ENCODE assay signal across 32 cellular contexts in the genomic region with DNA sequence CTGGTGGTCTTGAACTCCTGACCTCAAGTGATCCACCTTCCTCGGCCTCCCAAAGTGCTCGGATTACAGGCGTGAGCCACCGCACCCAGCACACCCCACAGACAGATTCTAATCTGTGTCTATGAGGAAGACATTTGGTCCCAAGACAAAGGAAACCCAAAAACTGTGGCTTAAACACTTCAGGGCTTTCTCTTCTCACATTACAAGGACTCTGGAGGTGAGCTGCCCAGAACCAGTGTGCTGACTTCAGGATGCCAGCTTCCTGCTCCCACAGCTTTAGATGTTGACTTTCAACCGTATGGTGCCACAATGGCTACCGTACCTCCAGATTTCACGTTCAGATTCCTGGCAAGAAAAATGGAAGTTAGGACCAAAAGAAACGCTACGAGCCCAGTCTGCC. TPM values are rescaled to one million over a fixed set of nuclear protein-coding genes. Genes with fewer than 3 reads are reported as not detected.
"Had no signal": no experiment of that assay in that cellular context is flagged by ENCODE, and none has a peak within 500 bp of the region (broad histone marks: within the 10 kb centered on the region; RNA-seq: fewer than 3 reads in every experiment).

No MANE protein-coding gene starts in this region.

- ATAC-seq: activated CD4-positive, alpha-beta T cell treated with anti-CD3 and anti-CD28 coated beads for 36 hours; activated CD8-positive, alpha-beta memory T cell treated with anti-CD3 and anti-CD28 coated beads, Interleukin-2, amount 10 ng/mL, durations not matched to agents 7 days and 5 days; activated CD8-positive, alpha-beta T cell treated with anti-CD3 and anti-CD28 coated beads, Interleukin-2, amount 10 ng/mL, durations not matched to agents 7 days and 5 days; activated naive CD4-positive, alpha-beta T cell treated with anti-CD3 and anti-CD28 coated beads, Interleukin-2, amount 50 U/mL, for 72 hours; esophagus mucosa; heart left ventricle; T-helper 17 cell had no signal

- H3K9me3 Mint-ChIP-seq: activated CD4-positive, alpha-beta memory T cell treated with anti-CD3 and anti-CD28 coated beads for 36 hours; activated CD4-positive, alpha-beta T cell treated with anti-CD3 and anti-CD28 coated beads, Interleukin-2, amount 10 ng/mL, durations not matched to agents 24 days and 14 days; activated naive CD4-positive, alpha-beta T cell treated with anti-CD3 and anti-CD28 coated beads, Interleukin-2, amount 10 ng/mL, durations not matched to agents 7 days and 5 days; activated naive CD4-positive, alpha-beta T cell treated with anti-CD3 and anti-CD28 coated beads, Interleukin-2, amount 50 U/mL, for 72 hours; activated naive CD8-positive, alpha-beta T cell treated with anti-CD3 and anti-CD28 coated beads, Interleukin-2, amount 10 ng/mL, durations not matched to agents 7 days and 5 days; activated T-helper 1 cell treated with anti-CD3 and anti-CD28 coated beads, Interleukin-12 subunit alpha, Interleukin-12 subunit beta, Interleukin-2, Interleukin-4 antibody, amounts not matched to agents 30 ng/mL and 10 ng/mL and 1 ng/mL, durations not matched to agents 14 hours and 24 hours and 36 hours; activated T-helper 2 cell treated with anti-CD3 and anti-CD28 coated beads, Interferon-gamma antibody, Interleukin-2, Interleukin-4, amounts not matched to agents 10 μg/mL and 5 μg/mL and 100 μg/mL, durations not matched to agents 14 hours and 24 hours and 36 hours; central memory CD8-positive, alpha-beta T cell; dendritic cell treated with granulocyte-macrophage colony-stimulating factor and Interleukin-4, amounts not matched to agents 40 ng/mL and 50 ng/mL, for 4 days; T-helper 2 cell treated with Interferon-gamma antibody and Interleukin-4, amounts not matched to agents 5 μg/mL and 100 μg/mL, for 36 hours had no signal

- H3K27me3 ChIP-seq: ascending aorta, heart left ventricle had no signal

- H3K4me3 Mint-ChIP-seq: activated CD4-positive, alpha-beta memory T cell treated with anti-CD3 and anti-CD28 coated beads for 36 hours; activated CD4-positive, alpha-beta T cell treated with anti-CD3 and anti-CD28 coated beads for 36 hours; activated CD4-positive, alpha-beta T cell treated with anti-CD3 and anti-CD28 coated beads, Interleukin-2, amount 10 ng/mL, durations not matched to agents 24 days and 14 days; activated CD8-positive, alpha-beta memory T cell treated with anti-CD3 and anti-CD28 coated beads, Interleukin-2, amount 10 ng/mL, durations not matched to agents 7 days and 5 days; activated CD8-positive, alpha-beta T cell treated with anti-CD3 and anti-CD28 coated beads, Interleukin-2, amount 10 ng/mL, durations not matched to agents 7 days and 5 days; activated naive CD4-positive, alpha-beta T cell treated with anti-CD3 and anti-CD28 coated beads, Interleukin-2, amount 10 ng/mL, durations not matched to agents 7 days and 5 days; activated naive CD8-positive, alpha-beta T cell treated with anti-CD3 and anti-CD28 coated beads, Interleukin-2, amount 10 ng/mL, durations not matched to agents 7 days and 5 days; activated T-helper 1 cell treated with anti-CD3 and anti-CD28 coated beads, Interleukin-12 subunit alpha, Interleukin-12 subunit beta, Interleukin-2, Interleukin-4 antibody, amounts not matched to agents 30 ng/mL and 10 ng/mL and 1 ng/mL, durations not matched to agents 14 hours and 24 hours and 36 hours; central memory CD8-positive, alpha-beta T cell; dendritic cell treated with granulocyte-macrophage colony-stimulating factor and Interleukin-4, amounts not matched to agents 40 ng/mL and 50 ng/mL, for 4 days; endodermal cell; T-helper 17 cell; T-helper 2 cell treated with Interferon-gamma antibody and Interleukin-4, amounts not matched to agents 5 μg/mL and 100 μg/mL, for 36 hours had no signal

- H3K9me3 ChIP-seq: ascending aorta, heart left ventricle had no signal

- H3K4me1 Mint-ChIP-seq: activated CD4-positive, alpha-beta T cell treated with anti-CD3 and anti-CD28 coated beads, Interleukin-2, amount 10 ng/mL, durations not matched to agents 24 days and 14 days; activated CD8-positive, alpha-beta memory T cell treated with anti-CD3 and anti-CD28 coated beads, Interleukin-2, amount 10 ng/mL, durations not matched to agents 7 days and 5 days; activated naive CD4-positive, alpha-beta T cell treated with anti-CD3 and anti-CD28 coated beads, Interleukin-2, amount 10 ng/mL, durations not matched to agents 7 days and 5 days; activated naive CD8-positive, alpha-beta T cell treated with anti-CD3 and anti-CD28 coated beads, Interleukin-2, amount 10 ng/mL, durations not matched to agents 7 days and 5 days; central memory CD8-positive, alpha-beta T cell had no signal

- H3K27ac Mint-ChIP-seq: activated CD4-positive, alpha-beta memory T cell treated with anti-CD3 and anti-CD28 coated beads for 36 hours; activated CD4-positive, alpha-beta T cell treated with anti-CD3 and anti-CD28 coated beads for 36 hours; activated CD4-positive, alpha-beta T cell treated with anti-CD3 and anti-CD28 coated beads, Interleukin-2, amount 10 ng/mL, durations not matched to agents 24 days and 14 days; activated CD8-positive, alpha-beta memory T cell treated with anti-CD3 and anti-CD28 coated beads, Interleukin-2, amount 10 ng/mL, durations not matched to agents 7 days and 5 days; activated CD8-positive, alpha-beta T cell treated with anti-CD3 and anti-CD28 coated beads, Interleukin-2, amount 10 ng/mL, durations not matched to agents 7 days and 5 days; activated naive CD4-positive, alpha-beta T cell treated with anti-CD3 and anti-CD28 coated beads, Interleukin-2, amount 10 ng/mL, durations not matched to agents 7 days and 5 days; activated naive CD4-positive, alpha-beta T cell treated with anti-CD3 and anti-CD28 coated beads, Interleukin-2, amount 50 U/mL, for 72 hours; activated naive CD8-positive, alpha-beta T cell treated with anti-CD3 and anti-CD28 coated beads, Interleukin-2, amount 10 ng/mL, durations not matched to agents 7 days and 5 days; activated T-helper 1 cell treated with anti-CD3 and anti-CD28 coated beads, Interleukin-12 subunit alpha, Interleukin-12 subunit beta, Interleukin-2, Interleukin-4 antibody, amounts not matched to agents 30 ng/mL and 10 ng/mL and 1 ng/mL, durations not matched to agents 14 hours and 24 hours and 36 hours; activated T-helper 2 cell treated with anti-CD3 and anti-CD28 coated beads, Interferon-gamma antibody, Interleukin-2, Interleukin-4, amounts not matched to agents 10 μg/mL and 5 μg/mL and 100 μg/mL, durations not matched to agents 14 hours and 24 hours and 36 hours; dendritic cell treated with granulocyte-macrophage colony-stimulating factor and Interleukin-4, amounts not matched to agents 40 ng/mL and 50 ng/mL, for 4 days; endodermal cell; T-helper 17 cell; T-helper 2 cell treated with Interferon-gamma antibody and Interleukin-4, amounts not matched to agents 5 μg/mL and 100 μg/mL, for 36 hours had no signal

- H3K27ac ChIP-seq: ascending aorta, brain microvascular endothelial cell, coronary artery, dorsolateral prefrontal cortex, heart left ventricle had no signal

- H3K4me1 ChIP-seq: ascending aorta had no signal

- H3K36me3 Mint-ChIP-seq: activated CD4-positive, alpha-beta memory T cell treated with anti-CD3 and anti-CD28 coated beads for 36 hours; activated CD8-positive, alpha-beta memory T cell treated with anti-CD3 and anti-CD28 coated beads, Interleukin-2, amount 10 ng/mL, durations not matched to agents 7 days and 5 days; activated naive CD4-positive, alpha-beta T cell treated with anti-CD3 and anti-CD28 coated beads, Interleukin-2, amount 10 ng/mL, durations not matched to agents 7 days and 5 days; activated naive CD4-positive, alpha-beta T cell treated with anti-CD3 and anti-CD28 coated beads, Interleukin-2, amount 50 U/mL, for 72 hours; activated naive CD8-positive, alpha-beta T cell treated with anti-CD3 and anti-CD28 coated beads, Interleukin-2, amount 10 ng/mL, durations not matched to agents 7 days and 5 days had no signal

- H3K4me3 ChIP-seq: ascending aorta, coronary artery, dorsolateral prefrontal cortex, heart left ventricle had no signal

- H3K36me3 ChIP-seq: ascending aorta, brain microvascular endothelial cell, heart left ventricle had no signal

- DNase-seq: activated CD4-positive, alpha-beta memory T cell treated with anti-CD3 and anti-CD28 coated beads for 36 hours; activated CD4-positive, alpha-beta T cell treated with anti-CD3 and anti-CD28 coated beads for 36 hours; activated CD4-positive, alpha-beta T cell treated with anti-CD3 and anti-CD28 coated beads, Interleukin-2, amount 10 ng/mL, durations not matched to agents 24 days and 14 days; activated CD4-positive, CD25-positive, alpha-beta regulatory T cell; activated CD4-positive, CD25-positive, alpha-beta regulatory T cell treated with anti-CD3 and anti-CD28 coated beads, Interleukin-2, amount 50 U/mL, for 72 hours; activated CD8-positive, alpha-beta memory T cell treated with anti-CD3 and anti-CD28 coated beads, Interleukin-2, amount 10 ng/mL, durations not matched to agents 7 days and 5 days; activated CD8-positive, alpha-beta memory T cell treated with anti-CD3 and anti-CD28 coated beads, Interleukin-2, amount 50 U/mL, for 4 hours; activated CD8-positive, alpha-beta T cell treated with anti-CD3 and anti-CD28 coated beads, Interleukin-2, amount 10 ng/mL, durations not matched to agents 7 days and 5 days; activated gamma-delta T cell; activated naive CD4-positive, alpha-beta T cell; activated naive CD4-positive, alpha-beta T cell treated with anti-CD3 and anti-CD28 coated beads, Interleukin-2, amount 10 ng/mL, durations not matched to agents 7 days and 5 days; activated naive CD8-positive, alpha-beta T cell treated with anti-CD3 and anti-CD28 coated beads, Interleukin-2, amount 10 ng/mL, durations not matched to agents 7 days and 5 days; activated T-cell treated with anti-CD3 and anti-CD28 coated beads, Interleukin-2, amount 50 U/mL, for 1 hour; activated T-cell treated with anti-CD3 and anti-CD28 coated beads, Interleukin-2, amount 50 U/mL, for 48 hours; brain microvascular endothelial cell; effector memory CD4-positive, alpha-beta T cell; endodermal cell; foreskin fibroblast; heart left ventricle; T-helper 1 cell; T-helper 17 cell; T1000 had no signal

RNA-seq across cellular contexts. Expression of gene SYT7, which starts 32.2 kb away (rescaled TPM):
- total RNA-seq: activated CD4-positive, alpha-beta memory T cell treated with anti-CD3 and anti-CD28 coated beads for 36 hours; activated CD8-positive, alpha-beta memory T cell treated with anti-CD3 and anti-CD28 coated beads, Interleukin-2, amount 10 ng/mL, durations not matched to agents 7 days and 5 days; activated CD8-positive, alpha-beta T cell treated with anti-CD3 and anti-CD28 coated beads, Interleukin-2, amount 10 ng/mL, durations not matched to agents 7 days and 5 days; activated naive CD4-positive, alpha-beta T cell treated with anti-CD3 and anti-CD28 coated beads, Interleukin-2, amount 50 U/mL, for 72 hours; activated naive CD8-positive, alpha-beta T cell treated with anti-CD3 and anti-CD28 coated beads, Interleukin-2, amount 10 ng/mL, durations not matched to agents 7 days and 5 days; T-helper 17 cell had no signal
